Comparison of ENCODE assay signal across 8 cellular contexts in the genomic region with DNA sequence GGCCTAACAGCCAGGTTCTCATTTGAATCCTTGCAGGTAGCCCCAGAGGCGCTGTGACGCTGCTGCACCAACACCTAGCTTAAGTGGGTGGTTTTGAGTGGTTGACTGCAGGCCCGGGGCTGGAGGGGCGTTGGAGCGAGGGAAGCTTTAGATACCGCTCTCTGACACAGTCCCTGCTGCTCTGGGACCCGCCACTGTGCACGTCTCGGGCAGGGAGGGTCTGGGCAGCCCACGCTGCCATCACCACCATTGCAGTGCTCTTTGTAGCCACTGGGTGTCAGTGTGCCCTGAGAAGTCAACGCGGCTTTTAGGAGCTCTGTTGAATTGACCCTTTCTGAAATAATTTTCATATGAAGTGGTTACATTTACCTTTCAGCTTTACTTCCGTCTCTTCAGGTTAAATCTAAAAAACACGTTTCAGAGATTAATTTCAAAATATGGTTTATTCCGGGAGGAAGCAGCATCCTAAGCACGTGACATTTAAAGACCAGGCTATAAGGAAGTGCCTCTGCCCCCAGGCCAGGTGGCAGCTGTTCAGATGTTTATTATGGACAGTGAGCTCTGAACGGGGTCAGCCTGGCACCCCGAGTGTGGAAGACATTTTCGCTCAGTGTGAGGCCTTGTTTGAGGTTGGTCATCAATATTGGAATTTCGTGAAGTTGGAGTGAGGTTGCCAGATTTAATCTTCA. TPM values are rescaled to one million over a fixed set of nuclear protein-coding genes. Genes with fewer than 3 reads are reported as not detected.
DNase-seq lines count a peak whose midpoint lies in the region; ATAC-seq and TF ChIP-seq lines count a peak whose summit lies in the region.

No MANE protein-coding gene starts in this region.

- no peak overlapping the region for H3K4me3 ChIP-seq in AG04450 (ENCODE audit: low read depth, low read length)

- no peaks in the 10 kb centered on the region for H3K27me3 ChIP-seq in AG04450 (ENCODE audit: control insufficient read depth, insufficient read depth, low read length)

- H3K9me3 Mint-ChIP-seq in activated CD8-positive, alpha-beta T cell treated with anti-CD3 and anti-CD28 coated beads for 36 hours: no peaks in the 10 kb centered on the region
- no peaks in the 10 kb centered on the region for H3K9me3 Mint-ChIP-seq in effector memory CD8-positive, alpha-beta T cell
- no peaks in the 10 kb centered on the region for H3K9me3 Mint-ChIP-seq in mesothelial cell of epicardium

- intact Hi-C loops in activated CD8-positive, alpha-beta T cell treated with anti-CD3 and anti-CD28 coated beads for 36 hours (cut with micrococcal nuclease): loop anchor here (5.0 to 10.0 kb wide), 2 partner anchors 94 to 632 kb away; no protein-coding TSS in a partner anchor

- no peak overlapping the region for H3K27ac ChIP-seq in AG04450 (ENCODE audit: low read depth, low read length)

- CTCF ChIA-PET in AG04450 (lab: Charles Lee): interaction anchor here (0.5 to 5.2 kb wide), 65 partner anchors 8 to 692 kb away, joined by 3 to 143 read pairs (median 4); no protein-coding TSS in a partner anchor
- CTCF ChIA-PET in activated CD8-positive, alpha-beta T cell treated with anti-CD3 and anti-CD28 coated beads for 36 hours (lab: Charles Lee): interaction anchor here (0.6 to 5.1 kb wide), 59 partner anchors 9 to 692 kb away, joined by 3 to 85 read pairs (median 4); a partner anchor contains a TSS

- no peaks in the 10 kb centered on the region for H3K9me3 ChIP-seq in AG04450 (ENCODE audit: control insufficient read depth, insufficient read depth, low read length)

- no peaks in the 10 kb centered on the region for H3K27me3 Mint-ChIP-seq in activated CD8-positive, alpha-beta T cell treated with anti-CD3 and anti-CD28 coated beads for 36 hours
- H3K27me3 Mint-ChIP-seq in effector memory CD8-positive, alpha-beta T cell: no peaks in the 10 kb centered on the region
- no peaks in the 10 kb centered on the region for H3K27me3 Mint-ChIP-seq in mesothelial cell of epicardium (ENCODE audit: low read depth)

- peaks cover 21% of the 10 kb centered on the region for H3K4me1 Mint-ChIP-seq in activated CD8-positive, alpha-beta T cell treated with anti-CD3 and anti-CD28 coated beads for 36 hours (ENCODE audit: low read depth)
- peaks cover 26 to 36% of the 10 kb centered on the region in 2 donors for H3K4me1 Mint-ChIP-seq in effector memory CD8-positive, alpha-beta T cell (ENCODE audit: low read depth in 2 of 2)
- peaks cover 7% of the 10 kb centered on the region for H3K4me1 Mint-ChIP-seq in mesothelial cell of epicardium

- DNase-seq in AG04450 (ENCODE audit: low read depth, low spot score): peak; percentile 30
- peak; percentile 56 for DNase-seq in GM19238 (ENCODE audit: insufficient read length, low spot score)
- peak; percentile 71 for DNase-seq in NCI-H69 (lab: John Stamatoyannopoulos, UW)
- peak; percentile 72 for DNase-seq in activated CD8-positive, alpha-beta T cell treated with anti-CD3 and anti-CD28 coated beads for 36 hours
- peak; percentile 54 to 60 (median 57) for DNase-seq in effector memory CD8-positive, alpha-beta T cell
- DNase-seq in mesothelial cell of epicardium (ENCODE audit: low spot score in 2 of 2, unreplicated experiment in 2 of 2): peak; percentile 39 to 77
- peak; percentile 72 for DNase-seq in stimulated activated CD8-positive, alpha-beta memory T cell treated with anti-CD3 and anti-CD28 coated beads, Interleukin-4, amount 100 ng/mL, for 48 hours

- POLR2A ChIA-PET in AG04450 (lab: Yijun Ruan, JAX): no interaction called here
- POLR2A ChIA-PET in activated CD8-positive, alpha-beta T cell treated with anti-CD3 and anti-CD28 coated beads for 36 hours (lab: Charles Lee): no interaction called here

- peak; percentile 86 for ATAC-seq in activated CD8-positive, alpha-beta T cell treated with anti-CD3 and anti-CD28 coated beads for 36 hours
- ATAC-seq in effector memory CD8-positive, alpha-beta T cell (replicated peaks): peak; percentile 59
- ATAC-seq in HG03025 (IDR thresholded peaks at IDR 0.05; ENCODE audit: low FRiP score, unreplicated experiment): no peak

- H3K4me3 Mint-ChIP-seq in activated CD8-positive, alpha-beta T cell treated with anti-CD3 and anti-CD28 coated beads for 36 hours: no peak overlapping the region
- no peak overlapping the region for H3K4me3 Mint-ChIP-seq in effector memory CD8-positive, alpha-beta T cell
- H3K4me3 Mint-ChIP-seq in mesothelial cell of epicardium: no peak overlapping the region

- no peak overlapping the region for H3K27ac Mint-ChIP-seq in activated CD8-positive, alpha-beta T cell treated with anti-CD3 and anti-CD28 coated beads for 36 hours
- H3K27ac Mint-ChIP-seq in effector memory CD8-positive, alpha-beta T cell: peak overlapping the region; percentile 57 to 95
- peak overlapping the region; percentile 19 for H3K27ac Mint-ChIP-seq in mesothelial cell of epicardium

- TF ChIP-seq CTCF in AG04450 (IDR thresholded peaks at IDR 0.05; ENCODE audit: low read depth, low read length) (peak; percentile 98), mesothelial cell of epicardium (IDR thresholded peaks at IDR 0.05; ENCODE audit: unreplicated experiment) (peak; percentile 86)
- TF ChIP-seq CTCF in activated CD8-positive, alpha-beta T cell treated with anti-CD3 and anti-CD28 coated beads for 36 hours (IDR thresholded peaks at IDR 0.05): peak; percentile 96

- peaks cover 53% of the 10 kb centered on the region for H3K36me3 Mint-ChIP-seq in activated CD8-positive, alpha-beta T cell treated with anti-CD3 and anti-CD28 coated beads for 36 hours (ENCODE audit: low read depth)
- H3K36me3 Mint-ChIP-seq in effector memory CD8-positive, alpha-beta T cell (ENCODE audit: insufficient read depth): peaks cover 57% of the 10 kb centered on the region
- H3K36me3 Mint-ChIP-seq in mesothelial cell of epicardium: peaks cover 42% of the 10 kb centered on the region

RNA-seq across cellular contexts. Expression of a gene that starts 30.9 kb away (rescaled TPM):
- polyA plus RNA-seq in AG04450 (2011; rRNA removed): 49.5 and 56.1 TPM in 2 replicates
- 24.5 and 33.9 TPM in 2 replicates for polyA minus RNA-seq in AG04450 (2011; rRNA and poly(A)+ RNA removed)
- total RNA-seq in activated CD8-positive, alpha-beta T cell treated with anti-CD3 and anti-CD28 coated beads for 36 hours: 10 to 100 TPM; 71.0 to 73.1 TPM
- 21.7 to 23.3 TPM (median 22.1 TPM) in 3 replicates for total RNA-seq in mesothelial cell of epicardium

RNA-seq across cellular contexts. Expression of a gene that starts 38.0 kb away (rescaled TPM):
- 51.8 and 61.7 TPM in 2 replicates for polyA plus RNA-seq in AG04450 (2011; rRNA removed)
- 31.9 and 34.8 TPM in 2 replicates for polyA minus RNA-seq in AG04450 (2011; rRNA and poly(A)+ RNA removed)
- total RNA-seq in activated CD8-positive, alpha-beta T cell treated with anti-CD3 and anti-CD28 coated beads for 36 hours: 10 to 100 TPM; 41.7 to 42.2 TPM
- total RNA-seq in mesothelial cell of epicardium: 44.1 to 44.9 TPM (median 44.8 TPM) in 3 replicates
